8 cellular contexts compared by ENCODE assay signal in the genomic region with DNA sequence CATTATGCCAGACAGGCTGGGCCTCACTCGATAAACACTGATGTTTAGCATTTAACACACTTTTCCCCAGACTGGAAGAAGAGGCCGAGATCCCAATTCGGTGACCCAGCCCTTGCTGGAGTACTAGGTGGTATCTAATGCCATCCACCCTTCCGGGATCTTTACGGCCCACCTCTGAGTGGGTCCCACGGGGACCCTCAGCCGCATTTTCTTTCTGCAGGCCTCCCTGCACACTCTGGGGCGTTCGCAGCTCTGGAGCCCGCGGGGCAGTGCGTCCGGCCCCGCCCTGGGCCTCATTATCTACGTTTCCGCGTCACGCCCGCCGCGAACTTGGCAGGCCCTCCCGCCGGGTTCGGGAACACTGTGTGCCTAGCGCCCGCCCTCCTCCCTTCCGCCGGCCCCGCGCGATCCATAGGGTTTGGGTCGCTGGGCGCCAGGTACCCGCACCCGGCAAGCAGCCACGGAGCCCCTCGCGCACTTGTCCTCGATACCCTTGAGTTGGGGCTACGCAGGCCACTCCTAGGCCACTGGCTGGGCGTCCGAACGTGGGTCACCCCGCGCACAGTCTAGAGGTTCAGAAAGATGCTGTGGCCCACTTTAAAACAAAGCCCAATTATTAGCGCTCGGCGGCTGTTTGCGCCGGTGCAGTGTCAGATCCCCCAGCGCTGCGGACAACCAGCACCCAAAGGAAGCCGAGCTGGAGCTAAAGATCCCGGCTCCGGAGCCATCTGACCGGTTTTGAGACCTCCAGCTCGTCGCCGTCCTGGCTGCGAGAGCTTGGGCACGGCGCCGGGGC. TPM values are rescaled to one million over a fixed set of nuclear protein-coding genes. Genes with fewer than 3 reads are reported as not detected.
DNase-seq lines count a peak whose midpoint lies in the region; ATAC-seq, FAIRE-seq and TF ChIP-seq lines count a peak whose summit lies in the region.

No MANE protein-coding gene starts in this region.

- no peak overlapping the region for H3K27ac Mint-ChIP-seq in neural progenitor cell

- 0 to 3% (median 1%) methylated on average over 31 to 63 of the region's 63 CpGs for WGBS in stomach, 5 donors

- DNase-seq in Panc1 (ENCODE audit: low read depth, low spot score) (no peak), activated gamma-delta T cell treated with Interleukin-2 at 50 U/mL for 16 hours (peak; percentile 61), frontal cortex (ENCODE audit: low spot score in 2 of 2) (peak; percentile 68 to 73), neural progenitor cell (ENCODE audit: low spot score) (peak; percentile 55), stomach (peak; percentile 97), HEK293T (ENCODE audit: extremely low spot score) (no peak)

- peak; percentile 97 for TF ChIP-seq EP300 in stomach (IDR thresholded peaks at IDR 0.05)

- ATAC-seq in Panc1, result peak; percentile 20; the same call in 1 of the 2 replicates
- no peak for ATAC-seq in HG02623 (IDR thresholded peaks at IDR 0.05; ENCODE audit: unreplicated experiment)

- peaks cover 50% of the 10 kb centered on the region for H3F3A ChIP-seq in neural progenitor cell (ENCODE audit: low read depth)

- H2AFZ ChIP-seq in neural progenitor cell (replicated peaks), result peak overlapping the region; percentile 91

- H3K27me3 Mint-ChIP-seq in neural progenitor cell (ENCODE audit: insufficient read depth, low read depth), result peaks cover 45% of the 10 kb centered on the region

- no peaks in the 10 kb centered on the region for H3K79me2 ChIP-seq in neural progenitor cell (ENCODE audit: low read depth)

- no peak overlapping the region for H3K27ac ChIP-seq in Panc1 (ENCODE audit: low read length)
- H3K27ac ChIP-seq in neural progenitor cell, result no peak overlapping the region
- peak overlapping the region; percentile 96 to 100 (median 99) for H3K27ac ChIP-seq in stomach

- peaks cover 28% of the 10 kb centered on the region for H3K4me1 Mint-ChIP-seq in neural progenitor cell

- H3K4me2 ChIP-seq in neural progenitor cell, result peak overlapping the region; percentile 99

- H3K4me3 Mint-ChIP-seq in neural progenitor cell, result peak overlapping the region; percentile 73

- CTCF ChIA-PET in Panc1 (lab: Charles Lee), result no interaction called here
- CTCF ChIA-PET in HEK293T (lab: Yijun Ruan, JAX), result no interaction called here

- TF ChIP-seq POLR2A in stomach (IDR thresholded peaks at IDR 0.05), result peak in 1 of 4 donors; percentile 5

- intact Hi-C loops in Panc1 (cut with micrococcal nuclease; ENCODE audit: unreplicated experiment), result loop anchor here (5.0 kb wide), 1 partner anchor 151 kb away; no protein-coding TSS in a partner anchor
- intact Hi-C loops in stomach (cut with DNase I; ENCODE audit: low total_unique reads), result no loop called here

- H3K9me3 Mint-ChIP-seq in neural progenitor cell, result no peaks in the 10 kb centered on the region

- no peak for TF ChIP-seq CTCF in Panc1 (IDR thresholded peaks at IDR 0.05)
- TF ChIP-seq CTCF in neural progenitor cell (IDR thresholded peaks at IDR 0.05), result no peak
- no peak for TF ChIP-seq CTCF in stomach (IDR thresholded peaks at IDR 0.05)

- no peak overlapping the region for H3K9ac ChIP-seq in neural progenitor cell

- H3K4me1 ChIP-seq in Panc1 (ENCODE audit: control insufficient read depth, insufficient read depth, low read length), result peaks cover 4% of the 10 kb centered on the region; the same call in 1 of the 2 replicates
- peaks cover 37% of the 10 kb centered on the region for H3K4me1 ChIP-seq in neural progenitor cell
- H3K4me1 ChIP-seq in stomach, result peaks cover 21 to 57% (median 47%) of the 10 kb centered on the region in 4 donors

- H4K20me1 ChIP-seq in neural progenitor cell (ENCODE audit: low read depth), result peaks cover 4% of the 10 kb centered on the region

- POLR2A ChIA-PET in Panc1 (lab: Charles Lee) (no interaction called here), HEK293T (lab: Yijun Ruan, JAX) (interaction anchor here (0.9 kb wide), 1 partner anchor 158 kb away, joined by 3 read pairs; no protein-coding TSS in a partner anchor)

- peaks cover 2% of the 10 kb centered on the region; the same call in 1 of the 2 replicates for H3K27me3 ChIP-seq in Panc1 (ENCODE audit: control insufficient read depth, insufficient read depth, low read length)
- H3K27me3 ChIP-seq in neural progenitor cell, result peaks cover 80% of the 10 kb centered on the region
- H3K27me3 ChIP-seq in stomach, result peaks cover 0 to 4% (median 0%) of the 10 kb centered on the region in 3 donors

- no peak for FAIRE-seq in frontal cortex (lab: Jason Lieb, UNC)

- H3K4me3 ChIP-seq in GM08714 (ENCODE audit: low read length) (peak overlapping the region; percentile 15; the same call in 1 of the 2 replicates), Panc1 (ENCODE audit: low read depth in 2 of 2, low read length in 2 of 2) (peak overlapping the region; percentile 43 to 58), neural progenitor cell (peak overlapping the region; percentile 56), stomach (peak overlapping the region; percentile 52 to 72 (median 72))

- in situ Hi-C loops in Panc1 (cut with HindIII; ENCODE audit: low pct_unique_long_range_greater_than_20kb, low sequenced_read_pairs), result no loop called here

- H3K36me3 ChIP-seq in Panc1 (ENCODE audit: control insufficient read depth, insufficient read depth, low read length) (no peaks in the 10 kb centered on the region), neural progenitor cell (no peaks in the 10 kb centered on the region), stomach (no peaks in the 10 kb centered on the region)

- no peaks in the 10 kb centered on the region for H3K36me3 Mint-ChIP-seq in neural progenitor cell

- H3K9me3 ChIP-seq in Panc1 (ENCODE audit: control insufficient read depth, insufficient read depth, low read depth, low read length), result no peaks in the 10 kb centered on the region
- no peaks in the 10 kb centered on the region for H3K9me3 ChIP-seq in neural progenitor cell (ENCODE audit: low read depth)
- H3K9me3 ChIP-seq in stomach, result no peaks in the 10 kb centered on the region

- BruUV-seq in Panc1 (replicated peaks; lab: Mats Ljungman, UMichigan), result no TSS peak

TF ChIP-seq in HEK293T, 16 proteins besides CTCF, POLR2A, EP300 and RAD21:
- no peak for TF ChIP-seq BHLHE40 (IDR thresholded peaks at IDR 0.05; ENCODE audit: borderline replicate concordance)
- TF ChIP-seq HDGF (IDR thresholded peaks at IDR 0.05; ENCODE audit: borderline replicate concordance), result no peak
- no peak for TF ChIP-seq ZNF384 (IDR thresholded peaks at IDR 0.05)
- TF ChIP-seq ELF4 (IDR thresholded peaks at IDR 0.05), result no peak
- TF ChIP-seq NFRKB (IDR thresholded peaks at IDR 0.05), result no peak
- TF ChIP-seq TARDBP (IDR thresholded peaks at IDR 0.05), result no peak
- TF ChIP-seq LEF1 (IDR thresholded peaks at IDR 0.05; ENCODE audit: borderline replicate concordance), result no peak
- TF ChIP-seq FOXK2 (IDR thresholded peaks at IDR 0.05), result no peak
- no peak for TF ChIP-seq FOXA1 (IDR thresholded peaks at IDR 0.05)
- TF ChIP-seq L3MBTL2 (conservative IDR thresholded peaks at IDR 0.05), result no peak
- no peak for TF ChIP-seq ARNT (IDR thresholded peaks at IDR 0.05)
- TF ChIP-seq, protein P1, sequence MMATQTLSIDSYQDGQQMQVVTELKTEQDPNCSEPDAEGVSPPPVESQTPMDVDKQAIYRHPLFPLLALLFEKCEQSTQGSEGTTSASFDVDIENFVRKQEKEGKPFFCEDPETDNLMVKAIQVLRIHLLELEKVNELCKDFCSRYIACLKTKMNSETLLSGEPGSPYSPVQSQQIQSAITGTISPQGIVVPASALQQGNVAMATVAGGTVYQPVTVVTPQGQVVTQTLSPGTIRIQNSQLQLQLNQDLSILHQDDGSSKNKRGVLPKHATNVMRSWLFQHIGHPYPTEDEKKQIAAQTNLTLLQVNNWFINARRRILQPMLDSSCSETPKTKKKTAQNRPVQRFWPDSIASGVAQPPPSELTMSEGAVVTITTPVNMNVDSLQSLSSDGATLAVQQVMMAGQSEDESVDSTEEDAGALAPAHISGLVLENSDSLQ (IDR thresholded peaks at IDR 0.05), result no peak
- TF ChIP-seq SUZ12 (IDR thresholded peaks at IDR 0.05), result no peak
- TF ChIP-seq FOXM1 (IDR thresholded peaks at IDR 0.05; ENCODE audit: borderline replicate concordance), result no peak
- no peak for TF ChIP-seq CTBP1 (IDR thresholded peaks at IDR 0.05; ENCODE audit: borderline replicate concordance)
- no peak for TF ChIP-seq SP1 (IDR thresholded peaks at IDR 0.05)
TF ChIP-seq in HEK293T: peak in this region for 0.

RNA-seq across cellular contexts. Expression of a gene that starts 0.9 kb away (rescaled TPM):
- total RNA-seq in Panc1 (2021; ENCODE audit: unreplicated experiment) (2.8 TPM), frontal cortex (2.4 TPM), neural progenitor cell (ENCODE audit: low replicate concordance) (0.56 and 1.2 TPM in 2 replicates), stomach (100 to 1,000 TPM in 1 of 5 donors, 10 to 100 TPM in 4; 10.6 to 142 (median 48.7) TPM)
- polyA plus RNA-seq in Panc1 (2012; ENCODE audit: insufficient read length), result 3.7 TPM
- 10 to 100 TPM; 18.2 to 39.1 (median 33.6) TPM for polyA plus RNA-seq in stomach

RNA-seq across cellular contexts. Expression of a gene that starts 18.8 kb away (rescaled TPM):
- total RNA-seq in Panc1 (2021; ENCODE audit: unreplicated experiment) (18.1 TPM), frontal cortex (14.3 TPM), neural progenitor cell (ENCODE audit: low replicate concordance) (7.7 and 12.2 TPM in 2 replicates), stomach (10 to 100 TPM in 4 of 5 donors, 1 to 10 TPM in 1; 9.3 to 16.3 (median 15.4) TPM)
- polyA plus RNA-seq in Panc1 (2012; ENCODE audit: insufficient read length), result 14.6 TPM
- polyA plus RNA-seq in stomach, result 1 to 10 TPM; 1.2 to 3.4 (median 1.9) TPM

Comparison
In these comparisons a context has a peak if more than half of its experiments do, and no peak if none do; other contexts are left out.
1. H3K4me3 ChIP-seq: peak in every context shown above with its lines; median percentile 72 in stomach; 56 in neural progenitor cell; 50 in Panc1; 15 in GM08714.
2. DNase-seq: peak in activated gamma-delta T cell treated with Interleukin-2 at 50 U/mL for 16 hours (single experiment), frontal cortex (2 of 2), neural progenitor cell (single experiment) and stomach (single experiment); none in Panc1 (single experiment) and HEK293T (single experiment).
3. H3K27ac ChIP-seq: peak in stomach (5 of 5); none in Panc1 (single experiment) and neural progenitor cell (single experiment).